1 cellular context compared by ENCODE assay signal in the genomic region with DNA sequence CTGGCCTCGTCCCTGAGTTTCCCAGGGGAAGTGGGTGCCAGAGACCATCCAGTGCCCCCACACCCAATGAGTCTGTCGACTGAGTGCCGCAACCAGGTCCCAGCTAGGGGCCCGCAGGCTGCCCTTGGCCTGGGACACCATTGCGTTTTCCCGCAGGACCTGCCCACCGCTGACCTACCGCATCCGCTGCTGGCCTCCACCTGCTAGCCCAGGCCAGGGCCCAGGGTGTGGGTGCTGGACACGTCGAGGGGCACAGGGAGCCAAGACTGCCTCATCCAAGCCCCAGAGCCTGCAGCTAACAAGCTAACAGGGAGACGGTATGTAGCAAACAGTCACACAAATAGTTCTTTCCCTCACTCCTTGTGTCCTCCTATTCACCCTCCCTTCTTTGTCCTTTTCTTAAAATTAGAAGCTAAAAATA.
TF ChIP-seq lines count a peak whose summit lies in the region.

No MANE protein-coding gene starts in this region.

TF ChIP-seq in GM23338, 12 proteins besides CTCF, POLR2A, EP300 and RAD21 (continued from another document):
- TF ChIP-seq, protein P1, sequence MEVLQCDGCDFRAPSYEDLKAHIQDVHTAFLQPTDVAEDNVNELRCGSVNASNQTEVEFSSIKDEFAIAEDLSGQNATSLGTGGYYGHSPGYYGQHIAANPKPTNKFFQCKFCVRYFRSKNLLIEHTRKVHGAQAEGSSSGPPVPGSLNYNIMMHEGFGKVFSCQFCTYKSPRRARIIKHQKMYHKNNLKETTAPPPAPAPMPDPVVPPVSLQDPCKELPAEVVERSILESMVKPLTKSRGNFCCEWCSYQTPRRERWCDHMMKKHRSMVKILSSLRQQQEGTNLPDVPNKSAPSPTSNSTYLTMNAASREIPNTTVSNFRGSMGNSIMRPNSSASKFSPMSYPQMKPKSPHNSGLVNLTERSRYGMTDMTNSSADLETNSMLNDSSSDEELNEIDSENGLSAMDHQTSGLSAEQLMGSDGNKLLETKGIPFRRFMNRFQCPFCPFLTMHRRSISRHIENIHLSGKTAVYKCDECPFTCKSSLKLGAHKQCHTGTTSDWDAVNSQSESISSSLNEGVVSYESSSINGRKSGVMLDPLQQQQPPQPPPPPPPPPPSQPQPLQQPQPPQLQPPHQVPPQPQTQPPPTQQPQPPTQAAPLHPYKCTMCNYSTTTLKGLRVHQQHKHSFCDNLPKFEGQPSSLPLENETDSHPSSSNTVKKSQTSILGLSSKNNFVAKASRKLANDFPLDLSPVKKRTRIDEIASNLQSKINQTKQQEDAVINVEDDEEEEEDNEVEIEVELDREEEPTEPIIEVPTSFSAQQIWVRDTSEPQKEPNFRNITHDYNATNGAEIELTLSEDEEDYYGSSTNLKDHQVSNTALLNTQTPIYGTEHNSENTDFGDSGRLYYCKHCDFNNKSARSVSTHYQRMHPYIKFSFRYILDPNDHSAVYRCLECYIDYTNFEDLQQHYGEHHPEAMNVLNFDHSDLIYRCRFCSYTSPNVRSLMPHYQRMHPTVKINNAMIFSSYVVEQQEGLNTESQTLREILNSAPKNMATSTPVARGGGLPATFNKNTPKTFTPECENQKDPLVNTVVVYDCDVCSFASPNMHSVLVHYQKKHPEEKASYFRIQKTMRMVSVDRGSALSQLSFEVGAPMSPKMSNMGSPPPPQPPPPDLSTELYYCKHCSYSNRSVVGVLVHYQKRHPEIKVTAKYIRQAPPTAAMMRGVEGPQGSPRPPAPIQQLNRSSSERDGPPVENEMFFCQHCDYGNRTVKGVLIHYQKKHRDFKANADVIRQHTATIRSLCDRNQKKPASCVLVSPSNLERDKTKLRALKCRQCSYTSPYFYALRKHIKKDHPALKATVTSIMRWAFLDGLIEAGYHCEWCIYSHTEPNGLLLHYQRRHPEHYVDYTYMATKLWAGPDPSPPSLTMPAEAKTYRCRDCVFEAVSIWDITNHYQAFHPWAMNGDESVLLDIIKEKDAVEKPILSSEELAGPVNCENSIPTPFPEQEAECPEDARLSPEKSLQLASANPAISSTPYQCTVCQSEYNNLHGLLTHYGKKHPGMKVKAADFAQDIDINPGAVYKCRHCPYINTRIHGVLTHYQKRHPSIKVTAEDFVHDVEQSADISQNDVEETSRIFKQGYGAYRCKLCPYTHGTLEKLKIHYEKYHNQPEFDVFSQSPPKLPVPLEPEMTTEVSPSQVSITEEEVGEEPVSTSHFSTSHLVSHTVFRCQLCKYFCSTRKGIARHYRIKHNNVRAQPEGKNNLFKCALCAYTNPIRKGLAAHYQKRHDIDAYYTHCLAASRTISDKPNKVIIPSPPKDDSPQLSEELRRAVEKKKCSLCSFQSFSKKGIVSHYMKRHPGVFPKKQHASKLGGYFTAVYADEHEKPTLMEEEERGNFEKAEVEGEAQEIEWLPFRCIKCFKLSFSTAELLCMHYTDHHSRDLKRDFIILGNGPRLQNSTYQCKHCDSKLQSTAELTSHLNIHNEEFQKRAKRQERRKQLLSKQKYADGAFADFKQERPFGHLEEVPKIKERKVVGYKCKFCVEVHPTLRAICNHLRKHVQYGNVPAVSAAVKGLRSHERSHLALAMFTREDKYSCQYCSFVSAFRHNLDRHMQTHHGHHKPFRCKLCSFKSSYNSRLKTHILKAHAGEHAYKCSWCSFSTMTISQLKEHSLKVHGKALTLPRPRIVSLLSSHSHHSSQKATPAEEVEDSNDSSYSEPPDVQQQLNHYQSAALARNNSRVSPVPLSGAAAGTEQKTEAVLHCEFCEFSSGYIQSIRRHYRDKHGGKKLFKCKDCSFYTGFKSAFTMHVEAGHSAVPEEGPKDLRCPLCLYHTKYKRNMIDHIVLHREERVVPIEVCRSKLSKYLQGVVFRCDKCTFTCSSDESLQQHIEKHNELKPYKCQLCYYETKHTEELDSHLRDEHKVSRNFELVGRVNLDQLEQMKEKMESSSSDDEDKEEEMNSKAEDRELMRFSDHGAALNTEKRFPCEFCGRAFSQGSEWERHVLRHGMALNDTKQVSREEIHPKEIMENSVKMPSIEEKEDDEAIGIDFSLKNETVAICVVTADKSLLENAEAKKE (CRISPR knock-in tag; IDR thresholded peaks at IDR 0.05), result no peak
- no peak for TF ChIP-seq STAT1 (IDR thresholded peaks at IDR 0.05; ENCODE audit: unreplicated experiment)
- no peak for TF ChIP-seq CREB1 (CRISPR knock-in tag; IDR thresholded peaks at IDR 0.05; ENCODE audit: low read depth)
- no peak for TF ChIP-seq NANOG (IDR thresholded peaks at IDR 0.05; ENCODE audit: borderline replicate concordance)
- TF ChIP-seq, protein P2, sequence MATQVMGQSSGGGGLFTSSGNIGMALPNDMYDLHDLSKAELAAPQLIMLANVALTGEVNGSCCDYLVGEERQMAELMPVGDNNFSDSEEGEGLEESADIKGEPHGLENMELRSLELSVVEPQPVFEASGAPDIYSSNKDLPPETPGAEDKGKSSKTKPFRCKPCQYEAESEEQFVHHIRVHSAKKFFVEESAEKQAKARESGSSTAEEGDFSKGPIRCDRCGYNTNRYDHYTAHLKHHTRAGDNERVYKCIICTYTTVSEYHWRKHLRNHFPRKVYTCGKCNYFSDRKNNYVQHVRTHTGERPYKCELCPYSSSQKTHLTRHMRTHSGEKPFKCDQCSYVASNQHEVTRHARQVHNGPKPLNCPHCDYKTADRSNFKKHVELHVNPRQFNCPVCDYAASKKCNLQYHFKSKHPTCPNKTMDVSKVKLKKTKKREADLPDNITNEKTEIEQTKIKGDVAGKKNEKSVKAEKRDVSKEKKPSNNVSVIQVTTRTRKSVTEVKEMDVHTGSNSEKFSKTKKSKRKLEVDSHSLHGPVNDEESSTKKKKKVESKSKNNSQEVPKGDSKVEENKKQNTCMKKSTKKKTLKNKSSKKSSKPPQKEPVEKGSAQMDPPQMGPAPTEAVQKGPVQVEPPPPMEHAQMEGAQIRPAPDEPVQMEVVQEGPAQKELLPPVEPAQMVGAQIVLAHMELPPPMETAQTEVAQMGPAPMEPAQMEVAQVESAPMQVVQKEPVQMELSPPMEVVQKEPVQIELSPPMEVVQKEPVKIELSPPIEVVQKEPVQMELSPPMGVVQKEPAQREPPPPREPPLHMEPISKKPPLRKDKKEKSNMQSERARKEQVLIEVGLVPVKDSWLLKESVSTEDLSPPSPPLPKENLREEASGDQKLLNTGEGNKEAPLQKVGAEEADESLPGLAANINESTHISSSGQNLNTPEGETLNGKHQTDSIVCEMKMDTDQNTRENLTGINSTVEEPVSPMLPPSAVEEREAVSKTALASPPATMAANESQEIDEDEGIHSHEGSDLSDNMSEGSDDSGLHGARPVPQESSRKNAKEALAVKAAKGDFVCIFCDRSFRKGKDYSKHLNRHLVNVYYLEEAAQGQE (IDR thresholded peaks at IDR 0.05; ENCODE audit: unreplicated experiment), result no peak
- no peak for TF ChIP-seq EZH2 (IDR thresholded peaks at IDR 0.05; ENCODE audit: low read depth, unreplicated experiment)
- TF ChIP-seq, protein P3, sequence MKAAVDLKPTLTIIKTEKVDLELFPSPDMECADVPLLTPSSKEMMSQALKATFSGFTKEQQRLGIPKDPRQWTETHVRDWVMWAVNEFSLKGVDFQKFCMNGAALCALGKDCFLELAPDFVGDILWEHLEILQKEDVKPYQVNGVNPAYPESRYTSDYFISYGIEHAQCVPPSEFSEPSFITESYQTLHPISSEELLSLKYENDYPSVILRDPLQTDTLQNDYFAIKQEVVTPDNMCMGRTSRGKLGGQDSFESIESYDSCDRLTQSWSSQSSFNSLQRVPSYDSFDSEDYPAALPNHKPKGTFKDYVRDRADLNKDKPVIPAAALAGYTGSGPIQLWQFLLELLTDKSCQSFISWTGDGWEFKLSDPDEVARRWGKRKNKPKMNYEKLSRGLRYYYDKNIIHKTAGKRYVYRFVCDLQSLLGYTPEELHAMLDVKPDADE (IDR thresholded peaks at IDR 0.05), result no peak
- TF ChIP-seq EZH2phosphoT487 (IDR thresholded peaks at IDR 0.05; ENCODE audit: unreplicated experiment), result no peak
- no peak for TF ChIP-seq JUNB (IDR thresholded peaks at IDR 0.05; ENCODE audit: unreplicated experiment)
- no peak for TF ChIP-seq ZNF114 (CRISPR knock-in tag; IDR thresholded peaks at IDR 0.05)
TF ChIP-seq in GM23338: peak in this region for 0.
